Comparison of ENCODE assay signal across 23 cellular contexts in the genomic region with DNA sequence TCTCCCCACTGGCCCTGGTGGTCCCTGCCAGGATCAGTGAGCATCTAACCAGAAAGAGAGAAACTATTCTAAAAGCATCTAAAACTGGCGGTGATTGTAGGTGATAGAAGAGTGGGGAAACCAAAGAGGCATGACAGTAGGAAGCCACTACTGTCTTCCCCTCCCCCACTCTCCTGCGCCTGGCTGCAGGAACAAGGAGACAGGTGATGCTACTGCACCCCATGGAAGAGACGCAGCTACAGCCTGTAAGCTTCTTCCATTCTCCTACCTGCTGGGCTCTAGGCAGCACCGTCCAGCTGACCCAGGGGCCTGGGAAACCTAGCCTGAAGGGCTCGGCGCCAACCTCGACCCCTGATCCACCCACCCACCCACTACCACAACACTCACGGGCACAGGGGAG.
"Had no signal": no experiment of that assay in that cellular context is flagged by ENCODE, and none has a peak within 500 bp of the region (broad histone marks: within the 10 kb centered on the region; RNA-seq: fewer than 3 reads in every experiment).

No MANE protein-coding gene starts in this region.

- H3K4me1 ChIP-seq: esophagus muscularis mucosa, foreskin keratinocyte, gastroesophageal sphincter, heart left ventricle, left lung, lower lobe of right lung had no signal

- H3K36me3 ChIP-seq: esophagus muscularis mucosa, gastroesophageal sphincter, heart left ventricle, left lung, lower lobe of right lung had no signal

- H3K27ac ChIP-seq: coronary artery, dorsolateral prefrontal cortex, esophagus muscularis mucosa, foreskin keratinocyte, gastroesophageal sphincter, heart left ventricle, hepatocyte, left lung, lower lobe of right lung had no signal

- H3K79me2 ChIP-seq: hepatocyte had no signal

- DNase-seq: dermis blood vessel endothelial cell; dorsolateral prefrontal cortex; effector CD4-positive, alpha-beta T cell; effector memory CD4-positive, alpha-beta T cell; foreskin keratinocyte; heart left ventricle; hypothalamus; left cardiac atrium; left lung; left ventricle myocardium superior; lower lobe of right lung; mesenchymal stem cell; mucosa of descending colon; naive B cell had no signal

- H3K27ac Mint-ChIP-seq: mesothelial cell of epicardium, naive B cell had no signal

- H2AFZ ChIP-seq: hepatocyte had no signal

- H3K4me3 ChIP-seq: coronary artery, dorsolateral prefrontal cortex, esophagus muscularis mucosa, gastroesophageal sphincter, heart left ventricle, hepatocyte, left lung, lower lobe of right lung, mucosa of descending colon had no signal

- H3K4me3 Mint-ChIP-seq: mesothelial cell of epicardium, naive B cell had no signal

- H3K9me3 Mint-ChIP-seq: mesothelial cell of epicardium, naive B cell had no signal

- H3K4me1 Mint-ChIP-seq: mesothelial cell of epicardium, naive B cell had no signal

- H3K36me3 Mint-ChIP-seq: mesothelial cell of epicardium, naive B cell had no signal

- H3K9me3 ChIP-seq: esophagus muscularis mucosa, gastroesophageal sphincter, heart left ventricle, left lung, lower lobe of right lung, mucosa of descending colon had no signal

- ATAC-seq: foreskin keratinocyte, gastroesophageal sphincter, heart left ventricle, left cardiac atrium, left lung, left ventricle myocardium superior, lower lobe of right lung had no signal

- H3K27me3 ChIP-seq: esophagus muscularis mucosa, hepatocyte had no signal

- FAIRE-seq: endothelial cell of umbilical vein, frontal cortex, islet of Langerhans, keratinocyte had no signal

- H3K4me2 ChIP-seq: hepatocyte had no signal
